ENCODE assay signal across 8 cellular contexts in the genomic region with DNA sequence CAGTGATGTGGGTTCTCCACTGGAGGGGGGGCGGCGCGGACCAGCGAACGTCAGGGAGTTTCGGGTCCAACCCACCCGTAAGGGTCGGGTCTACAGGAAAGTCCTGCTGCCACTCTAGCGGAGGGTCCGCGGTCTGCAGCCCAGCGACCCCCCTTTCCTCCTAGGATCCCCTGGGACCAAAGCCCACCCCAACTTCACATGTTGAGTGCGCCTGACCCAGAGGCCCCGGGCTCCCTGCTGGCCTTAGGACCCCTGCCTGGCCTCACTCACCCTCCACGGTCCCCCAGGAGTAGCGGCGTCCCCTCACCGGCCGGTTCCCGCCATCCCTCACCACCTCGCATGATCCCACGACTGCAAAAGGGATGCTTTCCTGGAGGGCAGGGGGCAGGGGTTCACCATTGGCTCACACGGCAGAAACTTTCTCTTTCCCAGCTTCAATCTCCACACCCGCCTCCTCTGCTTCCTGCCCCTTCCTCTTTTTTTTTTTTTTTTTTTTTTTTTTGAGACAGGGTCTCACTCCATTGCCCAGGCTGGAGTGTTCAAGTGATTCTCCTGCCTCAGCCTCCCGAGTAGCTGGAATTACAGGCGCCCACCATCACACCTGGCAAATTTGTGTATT. TPM values are rescaled to one million over a fixed set of nuclear protein-coding genes. Genes with fewer than 3 reads are reported as not detected.
DNase-seq lines count a peak whose midpoint lies in the region; ATAC-seq, FAIRE-seq and TF ChIP-seq lines count a peak whose summit lies in the region.

No MANE protein-coding gene starts in this region.

- H3K27ac ChIP-seq in H1 (ENCODE audit: low read depth, low read length) (peak overlapping the region; percentile 60), neural progenitor cell (peak overlapping the region; percentile 60)

- H3K4me1 ChIP-seq in H1 (replicated peaks in 1 of 4; ENCODE audit: control insufficient read depth in 3 of 4, insufficient read depth in 4 of 4, low read length in 3 of 4) (peaks cover 0 to 9% (median 5%) of the 10 kb centered on the region in 4 experiments; a peak in 5 of 7 replicates), neural progenitor cell (peaks cover 19% of the 10 kb centered on the region)

- peaks cover 10% of the 10 kb centered on the region for H3K23me2 ChIP-seq in H1 (ENCODE audit: low read depth, low read length)

- peak overlapping the region; percentile 60 for H2BK5ac ChIP-seq in H1 (ENCODE audit: low read depth, low read length)

- H3K79me2 ChIP-seq in H1 (ENCODE audit: control insufficient read depth in 1 of 2, insufficient read depth in 2 of 2, low read length in 2 of 2) (no peaks in the 10 kb centered on the region), neural progenitor cell (ENCODE audit: low read depth) (peaks cover 16% of the 10 kb centered on the region)

- FAIRE-seq in H1 (lab: Jason Lieb, UNC): no peak

- peak overlapping the region; percentile 80 to 98 for H3K4me2 ChIP-seq in H1 (ENCODE audit: insufficient read depth in 1 of 2, low read depth in 2 of 2, low read length in 2 of 2)
- H3K4me2 ChIP-seq in neural progenitor cell: peak overlapping the region; percentile 79

- no peak for TF ChIP-seq CTCF in CD14-positive monocyte (IDR thresholded peaks at IDR 0.05)
- TF ChIP-seq CTCF in NB4 (IDR thresholded peaks at IDR 0.05; ENCODE audit: low read depth, low read length): no peak
- TF ChIP-seq CTCF in H1 (IDR thresholded peaks at IDR 0.05; ENCODE audit: control extremely low read depth in 1 of 3, insufficient read depth in 1 of 3, low read depth in 1 of 3, low read length in 3 of 3): no peak
- TF ChIP-seq CTCF in neural progenitor cell (IDR thresholded peaks at IDR 0.05): no peak

- peak overlapping the region; percentile 85 for H3K4ac ChIP-seq in H1 (replicated peaks; ENCODE audit: insufficient read length, low read depth, low read length)

- POLR2A ChIA-PET in H1 (lab: Charles Lee; ENCODE audit: partially characterized antibody): interaction anchor here (0.7 to 13.6 kb wide), 2 partner anchors 18 to 278 kb away, joined by 4 to 151 read pairs; a partner anchor contains a TSS

- peak overlapping the region; percentile 48; the same call in 1 of the 2 replicates for H2AFZ ChIP-seq in H1 (ENCODE audit: low read length)
- no peak overlapping the region for H2AFZ ChIP-seq in neural progenitor cell (replicated peaks)

- TF ChIP-seq POLR2A in NB4 (IDR thresholded peaks at IDR 0.05; ENCODE audit: extremely low read depth, insufficient read length) (no peak), H1 (IDR thresholded peaks at IDR 0.05; ENCODE audit: control extremely low read depth in 1 of 2, low read depth in 2 of 2, low read length in 2 of 2) (0 out of 3 replicates have a peak, but pooled peaks of 1 of the 2 experiments have one; percentile 7)

- peak overlapping the region in 3 of 4 experiments; percentile 47 to 69 (median 51); a peak in 6 of 7 replicates for H3K9ac ChIP-seq in H1 (replicated peaks in 1 of 4; ENCODE audit: extremely low read depth in 1 of 4, low read depth in 3 of 4, low read length in 3 of 4)
- H3K9ac ChIP-seq in neural progenitor cell: peak overlapping the region; percentile 47

- H3K36me3 ChIP-seq in H1 (ENCODE audit: control insufficient read depth in 2 of 4, insufficient read depth in 4 of 4, low read length in 3 of 4): no peaks in the 10 kb centered on the region
- no peaks in the 10 kb centered on the region for H3K36me3 ChIP-seq in neural progenitor cell

- H3K18ac ChIP-seq in H1 (ENCODE audit: extremely low read depth, low read length): peak overlapping the region; percentile 99

- no peak overlapping the region for H2BK120ac ChIP-seq in H1 (replicated peaks; ENCODE audit: low read depth, low read length)

- no peaks in the 10 kb centered on the region for H3K9me3 ChIP-seq in H1 (ENCODE audit: insufficient read depth in 2 of 2, low read depth in 1 of 2, low read length in 1 of 2)
- no peaks in the 10 kb centered on the region for H3K9me3 ChIP-seq in neural progenitor cell (ENCODE audit: low read depth)

- H3K4me3 ChIP-seq in NB4 (ENCODE audit: low read depth, low read length): peak overlapping the region; percentile 67
- peak overlapping the region; percentile 70 to 88 (median 82) for H3K4me3 ChIP-seq in H1 (ENCODE audit: extremely low read depth in 1 of 4, insufficient read depth in 2 of 4, low read depth in 3 of 4, low read length in 4 of 4)
- peak overlapping the region; percentile 62 for H3K4me3 ChIP-seq in neural progenitor cell

- no peak for TF ChIP-seq RAD21 in H1 (IDR thresholded peaks at IDR 0.05 in 1 of 2, conservative IDR thresholded peaks at IDR 0.05 in 1 of 2; ENCODE audit: low read depth in 2 of 2, low read length in 2 of 2)

- CTCF ChIA-PET in H1 (lab: Charles Lee; ENCODE audit: partially characterized antibody): interaction anchor here (0.9 to 1.6 kb wide), 3 partner anchors 12 to 146 kb away, joined by 3 to 6 read pairs (median 3); no protein-coding TSS in a partner anchor

- H3K23ac ChIP-seq in H1 (ENCODE audit: insufficient read length): no peak overlapping the region

- peak overlapping the region; percentile 57 for H4K5ac ChIP-seq in H1 (ENCODE audit: insufficient read length, low read depth, low read length)

- H2BK15ac ChIP-seq in H1 (ENCODE audit: low read length): no peak overlapping the region

- H4K8ac ChIP-seq in H1 (ENCODE audit: extremely low read depth, insufficient read depth, low read length): peak overlapping the region; percentile 74; the same call in 1 of the 2 replicates

- no peaks in the 10 kb centered on the region for H4K20me1 ChIP-seq in H1 (replicated peaks in 1 of 2; ENCODE audit: control insufficient read depth in 1 of 2, insufficient read depth in 2 of 2, low read length in 2 of 2)
- peaks cover 6% of the 10 kb centered on the region for H4K20me1 ChIP-seq in neural progenitor cell (ENCODE audit: low read depth)

- no peak overlapping the region for H3K14ac ChIP-seq in H1 (ENCODE audit: insufficient read length)

- intact Hi-C loops in CD14-positive monocyte (cut with micrococcal nuclease): loop anchor here (2.0 to 10.0 kb wide), 3 partner anchors 44 to 336 kb away; a partner anchor contains a TSS

- peak overlapping the region; percentile 50 for H3K56ac ChIP-seq in H1 (replicated peaks; ENCODE audit: insufficient read length, low read depth, low read length)

- ATAC-seq in HG02884 (IDR thresholded peaks at IDR 0.05; ENCODE audit: unreplicated experiment): no peak
- ATAC-seq in HG02588 (IDR thresholded peaks at IDR 0.05; ENCODE audit: unreplicated experiment): no peak

- no peak for TF ChIP-seq EP300 in H1 (IDR thresholded peaks at IDR 0.05; ENCODE audit: borderline replicate concordance in 1 of 2, low read depth in 2 of 2, low read length in 2 of 2)

- H3K36me3 Mint-ChIP-seq in CD14-positive monocyte (no peaks in the 10 kb centered on the region), neural progenitor cell (peaks cover 3% of the 10 kb centered on the region)

- H3K4me1 Mint-ChIP-seq in CD14-positive monocyte (peaks cover 29% of the 10 kb centered on the region), neural progenitor cell (peaks cover 33% of the 10 kb centered on the region)

- H2AK5ac ChIP-seq in H1 (ENCODE audit: low read depth, low read length): no peak overlapping the region

- H2BK20ac ChIP-seq in H1 (ENCODE audit: low read length): no peak overlapping the region

- H3K27me3 Mint-ChIP-seq in CD14-positive monocyte (ENCODE audit: low read depth in 3 of 3): peaks cover 4 to 11% (median 8%) of the 10 kb centered on the region in 3 donors
- no peaks in the 10 kb centered on the region for H3K27me3 Mint-ChIP-seq in neural progenitor cell (ENCODE audit: insufficient read depth, low read depth)

- H3K9me3 Mint-ChIP-seq in CD14-positive monocyte (no peaks in the 10 kb centered on the region), neural progenitor cell (no peaks in the 10 kb centered on the region)

- DNase-seq in CD14-positive monocyte (ENCODE audit: low spot score) (no peak), NB4 (ENCODE audit: low read depth) (no peak), H1 (ENCODE audit: low read depth in 1 of 2, low spot score in 2 of 2) (no peak), neural progenitor cell (ENCODE audit: low spot score) (no peak), DMS79 treated with DMSO at 0.1 percent for 48 hours (lab: John Stamatoyannopoulos, UW) (no peak), epidermal melanocyte (ENCODE audit: insufficient read length, low spot score) (no peak)

- H4K91ac ChIP-seq in H1 (replicated peaks; ENCODE audit: insufficient read length, low read length): peak overlapping the region; percentile 25

- peak overlapping the region; percentile 91 to 95 for H3K4me3 Mint-ChIP-seq in CD14-positive monocyte
- H3K4me3 Mint-ChIP-seq in neural progenitor cell: peak overlapping the region; percentile 95

- H3K27me3 ChIP-seq in H1 (replicated peaks in 1 of 4; ENCODE audit: control insufficient read depth in 3 of 4, extremely low read depth in 1 of 4, insufficient read depth in 3 of 4, low read length in 3 of 4) (no peaks in the 10 kb centered on the region), neural progenitor cell (no peaks in the 10 kb centered on the region)

- H3K79me1 ChIP-seq in H1 (ENCODE audit: low read depth, low read length): no peaks in the 10 kb centered on the region

- no peak overlapping the region for H2BK12ac ChIP-seq in H1 (ENCODE audit: low read depth, low read length)

- WGBS in H1 (ENCODE audit: extremely low coverage in 1 of 2, insufficient coverage in 1 of 2, insufficient read length in 1 of 2, insufficient replicate concordance in 2 of 2, low coverage in 1 of 2, low lambda C conversion rate in 2 of 2, missing lambda C conversion rate in 1 of 2), 2 experiments: 12% methylated on average over 21 of the region's 26 CpGs; no CpG with 5 or more reads in 1 of the 2 experiments

- H3F3A ChIP-seq in neural progenitor cell (ENCODE audit: low read depth): peaks cover 27% of the 10 kb centered on the region

- H3K27ac Mint-ChIP-seq in CD14-positive monocyte (peak overlapping the region in 5 of 7 donors; percentile 54 to 100 (median 100)), neural progenitor cell (no peak overlapping the region)

RNA-seq across cellular contexts. Expression of a gene that starts 3.1 kb away (rescaled TPM):
- polyA plus RNA-seq in CD14-positive monocyte: under 1 TPM; 0.49 to 0.60 TPM
- 0.84 and 1.4 TPM in 2 replicates for total RNA-seq in H1 (2021; fragmentation: NEBNext Ultra II Directional; extraction: Animal tissue kit (Norgen Biotek cat#: 25700))
- polyA plus RNA-seq in H1 (2011; rRNA removed): 0.24 and 0.57 TPM in 2 replicates
- polyA plus RNA-seq in H1 (2011; cell fraction: cytosol; rRNA removed): 0.70 TPM
- 0.83 TPM for polyA plus RNA-seq in H1 (2011; cell fraction: nucleus; rRNA removed)
- polyA plus RNA-seq in H1 (2012, experiment 1 of 2): 1.1 to 2.7 TPM (median 1.3 TPM) in 4 replicates
- polyA plus RNA-seq in H1 (2012, experiment 2 of 2): 0.73 TPM
- polyA plus RNA-seq in H1 (2013, experiment 1 of 2): 1.5 TPM
- 1.5 TPM for polyA plus RNA-seq in H1 (2013, experiment 2 of 2)
- not detected in 2 replicates for polyA minus RNA-seq in H1 (2011; rRNA and poly(A)+ RNA removed)
- not detected for polyA minus RNA-seq in H1 (2011; cell fraction: cytosol; rRNA and poly(A)+ RNA removed)
- polyA minus RNA-seq in H1 (2011; cell fraction: nucleus; rRNA and poly(A)+ RNA removed): not detected
- 1.1 TPM in 1 of 2 replicates, not detected in the other for total RNA-seq in neural progenitor cell (ENCODE audit: low replicate concordance)

RNA-seq across cellular contexts. Expression of a gene that starts 4.7 kb away (rescaled TPM):
- polyA plus RNA-seq in CD14-positive monocyte (1 to 10 TPM; 1.6 to 1.9 TPM), H1 (2011; rRNA removed) (1.4 and 1.5 TPM in 2 replicates)
- total RNA-seq in H1 (2021; fragmentation: NEBNext Ultra II Directional; extraction: Animal tissue kit (Norgen Biotek cat#: 25700)): 1.2 TPM in 1 of 2 replicates, not detected in the other
- polyA plus RNA-seq in H1 (2011; cell fraction: cytosol; rRNA removed): 0.98 TPM
- 0.33 TPM for polyA plus RNA-seq in H1 (2011; cell fraction: nucleus; rRNA removed)
- polyA plus RNA-seq in H1 (2012, experiment 1 of 2): 0.59 to 4.0 TPM (median 2.1 TPM) in 4 replicates
- 4.7 TPM for polyA plus RNA-seq in H1 (2012, experiment 2 of 2)
- polyA plus RNA-seq in H1 (2013, experiment 1 of 2): 2.7 TPM
- 4.0 TPM for polyA plus RNA-seq in H1 (2013, experiment 2 of 2)
- 0.44 and 0.73 TPM in 2 replicates for polyA minus RNA-seq in H1 (2011; rRNA and poly(A)+ RNA removed)
- polyA minus RNA-seq in H1 (2011; cell fraction: cytosol; rRNA and poly(A)+ RNA removed): not detected
- polyA minus RNA-seq in H1 (2011; cell fraction: nucleus; rRNA and poly(A)+ RNA removed): not detected
- total RNA-seq in neural progenitor cell (ENCODE audit: low replicate concordance): 0.68 and 4.1 TPM in 2 replicates

RNA-seq across cellular contexts. Expression of a gene that starts 9.0 kb away (rescaled TPM):
- polyA plus RNA-seq in CD14-positive monocyte (10 to 100 TPM; 12.2 to 13.8 TPM), H1 (2011; rRNA removed) (15.4 and 22.1 TPM in 2 replicates)
- total RNA-seq in H1 (2021; fragmentation: NEBNext Ultra II Directional; extraction: Animal tissue kit (Norgen Biotek cat#: 25700)): 28.6 and 29.4 TPM in 2 replicates
- 14.2 TPM for polyA plus RNA-seq in H1 (2011; cell fraction: cytosol; rRNA removed)
- polyA plus RNA-seq in H1 (2011; cell fraction: nucleus; rRNA removed): 23.6 TPM
- polyA plus RNA-seq in H1 (2012, experiment 1 of 2): 23.8 to 27.5 TPM (median 24.9 TPM) in 4 replicates
- polyA plus RNA-seq in H1 (2012, experiment 2 of 2): 24.2 TPM
- polyA plus RNA-seq in H1 (2013, experiment 1 of 2): 15.4 TPM
- polyA plus RNA-seq in H1 (2013, experiment 2 of 2): 14.1 TPM
- 10.9 and 17.3 TPM in 2 replicates for polyA minus RNA-seq in H1 (2011; rRNA and poly(A)+ RNA removed)
- polyA minus RNA-seq in H1 (2011; cell fraction: cytosol; rRNA and poly(A)+ RNA removed): 14.0 TPM
- 11.5 TPM for polyA minus RNA-seq in H1 (2011; cell fraction: nucleus; rRNA and poly(A)+ RNA removed)
- 8.2 and 23.4 TPM in 2 replicates for total RNA-seq in neural progenitor cell (ENCODE audit: low replicate concordance)

RNA-seq across cellular contexts. Expression of a gene that starts 15.9 kb away (rescaled TPM):
- polyA plus RNA-seq in CD14-positive monocyte: 1 to 10 TPM in 1 of 2 donors, under 1 TPM in 1; 0.67 to 1.4 TPM
- total RNA-seq in H1 (2021; fragmentation: NEBNext Ultra II Directional; extraction: Animal tissue kit (Norgen Biotek cat#: 25700)): 40.6 and 41.2 TPM in 2 replicates
- 30.4 and 39.6 TPM in 2 replicates for polyA plus RNA-seq in H1 (2011; rRNA removed)
- 27.3 TPM for polyA plus RNA-seq in H1 (2011; cell fraction: cytosol; rRNA removed)
- 30.8 TPM for polyA plus RNA-seq in H1 (2011; cell fraction: nucleus; rRNA removed)
- polyA plus RNA-seq in H1 (2012, experiment 1 of 2): 30.8 to 36.4 TPM (median 33.0 TPM) in 4 replicates
- polyA plus RNA-seq in H1 (2012, experiment 2 of 2): 36.2 TPM
- 19.0 TPM for polyA plus RNA-seq in H1 (2013, experiment 1 of 2)
- 18.2 TPM for polyA plus RNA-seq in H1 (2013, experiment 2 of 2)
- 23.0 and 24.8 TPM in 2 replicates for polyA minus RNA-seq in H1 (2011; rRNA and poly(A)+ RNA removed)
- polyA minus RNA-seq in H1 (2011; cell fraction: cytosol; rRNA and poly(A)+ RNA removed): 20.8 TPM
- polyA minus RNA-seq in H1 (2011; cell fraction: nucleus; rRNA and poly(A)+ RNA removed): 25.9 TPM
- 39.3 and 41.8 TPM in 2 replicates for total RNA-seq in neural progenitor cell (ENCODE audit: low replicate concordance)

RNA-seq across cellular contexts. Expression of a gene that starts 24.2 kb away (rescaled TPM):
- polyA plus RNA-seq in CD14-positive monocyte (10 to 100 TPM; 31.0 to 31.8 TPM), H1 (2011; rRNA removed) (22.4 and 30.4 TPM in 2 replicates)
- 55.3 and 55.4 TPM in 2 replicates for total RNA-seq in H1 (2021; fragmentation: NEBNext Ultra II Directional; extraction: Animal tissue kit (Norgen Biotek cat#: 25700))
- 41.3 TPM for polyA plus RNA-seq in H1 (2011; cell fraction: cytosol; rRNA removed)
- 88.6 TPM for polyA plus RNA-seq in H1 (2011; cell fraction: nucleus; rRNA removed)
- polyA plus RNA-seq in H1 (2012, experiment 1 of 2): 44.2 to 48.1 TPM (median 46.0 TPM) in 4 replicates
- polyA plus RNA-seq in H1 (2012, experiment 2 of 2): 36.3 TPM
- polyA plus RNA-seq in H1 (2013, experiment 1 of 2): 22.9 TPM
- polyA plus RNA-seq in H1 (2013, experiment 2 of 2): 22.8 TPM
- polyA minus RNA-seq in H1 (2011; rRNA and poly(A)+ RNA removed): 31.4 and 35.3 TPM in 2 replicates
- polyA minus RNA-seq in H1 (2011; cell fraction: cytosol; rRNA and poly(A)+ RNA removed): 19.1 TPM
- polyA minus RNA-seq in H1 (2011; cell fraction: nucleus; rRNA and poly(A)+ RNA removed): 24.0 TPM
- total RNA-seq in neural progenitor cell (ENCODE audit: low replicate concordance): 30.4 and 55.1 TPM in 2 replicates
